Comparison of ENCODE assay signal across 33 cellular contexts in genomic region chr12:55631743-55632142, GRCh38. TPM values are rescaled to one million over a fixed set of nuclear protein-coding genes. Genes with fewer than 3 reads are reported as not detected.
"Had no signal": no experiment of that assay in that cellular context is flagged by ENCODE, and none has a peak within 500 bp of the region (broad histone marks: within the 10 kb centered on the region; RNA-seq: fewer than 3 reads in every experiment).

No MANE protein-coding gene starts in this region.

- H3K27me3 ChIP-seq: ascending aorta, gastroesophageal sphincter, tibial nerve had no signal

- H3K27ac ChIP-seq: ascending aorta, cardiac muscle cell, coronary artery, dorsolateral prefrontal cortex, gastroesophageal sphincter, parathyroid adenoma, psoas muscle, tibial nerve, VCaP had no signal

- ATAC-seq: gastroesophageal sphincter; left lobe of liver; naive thymus-derived CD4-positive, alpha-beta T cell had no signal

- H3K4me1 ChIP-seq: ascending aorta, gastroesophageal sphincter, parathyroid adenoma, psoas muscle, tibial nerve had no signal

- H3K4me3 ChIP-seq: ascending aorta, cardiac muscle cell, coronary artery, dorsolateral prefrontal cortex, gastroesophageal sphincter, lung, psoas muscle, tibial nerve had no signal

- H3K9me3 ChIP-seq: ascending aorta, gastroesophageal sphincter, psoas muscle, tibial nerve had no signal

- H3K36me3 ChIP-seq: ascending aorta, cardiac muscle cell, gastroesophageal sphincter, tibial nerve had no signal

- DNase-seq: activated CD4-positive, alpha-beta T cell treated with anti-CD3 and anti-CD28 coated beads for 48 hours; activated CD4-positive, alpha-beta T cell treated with anti-CD3 and anti-CD28 coated beads, Interleukin-2, amount 50 U/mL, for 48 hours; activated CD8-positive, alpha-beta memory T cell treated with anti-CD3 and anti-CD28 coated beads, Interleukin-2, amount 50 U/mL, for 48 hours; activated gamma-delta T cell; activated naive CD4-positive, alpha-beta T cell treated with anti-CD3 and anti-CD28 coated beads, Interleukin-2, amount 10 ng/mL, durations not matched to agents 7 days and 5 days; activated naive CD8-positive, alpha-beta T cell treated with anti-CD3 and anti-CD28 coated beads, Interleukin-2, amount 10 ng/mL, durations not matched to agents 7 days and 5 days; activated T-cell treated with anti-CD3 and anti-CD28 coated beads, Interleukin-2, amount 50 U/mL, for 24 hours; dorsolateral prefrontal cortex; effector memory CD4-positive, alpha-beta T cell; erythroblast; head of caudate nucleus; naive thymus-derived CD4-positive, alpha-beta T cell; nucleus accumbens; psoas muscle; stimulated activated CD4-positive, alpha-beta T cell treated with anti-CD3 and anti-CD28 coated beads, Interleukin-2, amount 100 ng/mL, for 48 hours; stimulated activated naive CD4-positive, alpha-beta T cell treated with Interleukin-2 at 50 U/mL for 16 hours; T-helper 9 cell had no signal

RNA-seq across cellular contexts. Expression of gene OR10P1, which starts 4.9 kb away (rescaled TPM):
- total RNA-seq: activated CD8-positive, alpha-beta memory T cell treated with anti-CD3 and anti-CD28 coated beads for 36 hours; activated naive CD8-positive, alpha-beta T cell treated with anti-CD3 and anti-CD28 coated beads, Interleukin-2, amount 10 ng/mL, durations not matched to agents 7 days and 5 days; ascending aorta; cardiac muscle cell; cerebellum; dorsolateral prefrontal cortex; fibroblast of lung; fibroblast of villous mesenchyme; gastroesophageal sphincter; kidney epithelial cell; left lobe of liver; lung; mesothelial cell of epicardium; naive thymus-derived CD4-positive, alpha-beta T cell; psoas muscle; temporal lobe; tibial nerve had no signal

RNA-seq across cellular contexts. Expression of gene OR2AP1, which starts 59.5 kb away (rescaled TPM):
- total RNA-seq: activated CD8-positive, alpha-beta memory T cell treated with anti-CD3 and anti-CD28 coated beads for 36 hours; activated naive CD8-positive, alpha-beta T cell treated with anti-CD3 and anti-CD28 coated beads, Interleukin-2, amount 10 ng/mL, durations not matched to agents 7 days and 5 days; ascending aorta; cardiac muscle cell; cerebellum; fibroblast of lung; fibroblast of villous mesenchyme; gastroesophageal sphincter; kidney epithelial cell; left lobe of liver; lung; psoas muscle; temporal lobe; tibial nerve had no signal
